In the genomic region with DNA sequence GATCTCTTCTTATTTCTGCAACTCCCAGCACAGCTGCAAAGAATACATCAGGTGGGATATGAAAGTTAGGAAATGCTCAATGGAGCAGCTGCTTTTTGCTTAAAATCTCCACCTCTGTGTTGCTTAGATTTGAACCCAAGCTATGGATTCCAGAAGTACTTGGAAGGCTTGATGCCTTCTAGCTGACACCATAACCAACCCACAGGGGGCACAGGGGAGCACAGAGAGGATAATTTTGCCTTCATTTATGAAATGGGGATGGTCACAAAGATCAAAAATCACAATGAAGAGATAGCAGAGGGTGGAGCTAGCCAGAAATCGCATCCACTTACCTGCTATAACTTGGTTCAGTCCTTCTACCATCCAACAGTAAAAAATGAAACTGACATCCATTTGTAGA, we compare ENCODE assay signal across 14 cellular contexts.
DNase-seq lines count a peak whose midpoint lies in the region; ATAC-seq and TF ChIP-seq lines count a peak whose summit lies in the region.
"Had no signal": no experiment of that assay in that cellular context is flagged by ENCODE, and none has a peak within 500 bp of the region (broad histone marks: within the 10 kb centered on the region; RNA-seq: fewer than 3 reads in every experiment).

No MANE protein-coding gene starts in this region.

- POLR2A ChIA-PET in HCT116 (lab: Charles Lee) = no interaction called here

- H3K4me1 Mint-ChIP-seq in immature natural killer cell = no peaks in the 10 kb centered on the region
- H3K4me1 Mint-ChIP-seq: activated T-helper 17 cell treated with anti-CD3 and anti-CD28 coated beads, Interleukin-2, amount 50 U/mL, for 72 hours; CD8-positive, alpha-beta memory T cell had no signal

- in situ Hi-C loops in astrocyte of the spinal cord (cut with HindIII; ENCODE audit: low sequenced_read_pairs) = no loop called here

- H3K79me2 ChIP-seq in HCT116 (ENCODE audit: insufficient read depth, low read length) = no peaks in the 10 kb centered on the region

- 0 out of 2 replicates have a peak, but pooled peaks have one; percentile 26 for TF ChIP-seq RAD21 in HCT116 (IDR thresholded peaks at IDR 0.05; ENCODE audit: low read depth)

- no peak overlapping the region for H3K27ac Mint-ChIP-seq in immature natural killer cell
- H3K27ac Mint-ChIP-seq: activated T-helper 17 cell treated with anti-CD3 and anti-CD28 coated beads, Interleukin-2, amount 50 U/mL, for 72 hours; CD8-positive, alpha-beta memory T cell had no signal

- RAD21 ChIA-PET in HCT116 (lab: Charles Lee; ENCODE audit: low non-redundant PET in 1 of 2, low total read pairs in 2 of 2, uncharacterized antibody in 2 of 2, unreplicated experiment in 2 of 2) = no interaction called here

- H3K27me3 ChIP-seq in HCT116 (ENCODE audit: insufficient read depth, low read length) (no peaks in the 10 kb centered on the region), kidney epithelial cell (ENCODE audit: control insufficient read depth, insufficient read depth, low read length) (no peaks in the 10 kb centered on the region), MG63 (no peaks in the 10 kb centered on the region)
- H3K27me3 ChIP-seq: right atrium auricular region, stomach had no signal

- intact Hi-C loops in HCT116 (cut with micrococcal nuclease) = no loop called here

- H3K27ac ChIP-seq in C4-2B (no peak overlapping the region), HCT116 (ENCODE audit: low read depth, low read length) (no peak overlapping the region)

- no peak overlapping the region for H3K4me3 Mint-ChIP-seq in immature natural killer cell
- H3K4me3 Mint-ChIP-seq: activated T-helper 17 cell treated with anti-CD3 and anti-CD28 coated beads, Interleukin-2, amount 50 U/mL, for 72 hours; CD8-positive, alpha-beta memory T cell had no signal

- DNase-seq in HCT116 (ENCODE audit: low read depth, low spot score) (no peak), astrocyte of the spinal cord (ENCODE audit: low read depth, low spot score) (no peak), kidney epithelial cell (ENCODE audit: low read depth) (no peak), MG63 (no peak), NOMO-1 (lab: John Stamatoyannopoulos, UW; ENCODE audit: unreplicated experiment in 2 of 2) (no peak), immature natural killer cell (no peak)
- DNase-seq: activated CD4-positive, alpha-beta T cell treated with anti-CD3 and anti-CD28 coated beads for 1 hour; CD8-positive, alpha-beta memory T cell; NCI-H1436; stomach had no signal

- H2AFZ ChIP-seq in HCT116 (ENCODE audit: low read depth, low read length, poor library complexity, severe bottlenecking) = no peak overlapping the region

- ATAC-seq in HCT116 (peak; percentile 73), GM18873 (IDR thresholded peaks at IDR 0.05; ENCODE audit: low FRiP score, unreplicated experiment) (no peak)
- ATAC-seq: activated T-helper 17 cell treated with anti-CD3 and anti-CD28 coated beads, Interleukin-2, amount 50 U/mL, for 72 hours had no signal

- no peak overlapping the region for H3K4me2 ChIP-seq in HCT116 (ENCODE audit: low read length)

- no peaks in the 10 kb centered on the region for H4K20me1 ChIP-seq in HCT116 (ENCODE audit: insufficient read depth)

- H3K4me1 ChIP-seq in HCT116 (ENCODE audit: control insufficient read depth in 1 of 2, insufficient read depth in 2 of 2, low read length in 2 of 2) = no peaks in the 10 kb centered on the region
- H3K4me1 ChIP-seq: right atrium auricular region had no signal

- TF ChIP-seq POLR2A in HCT116 (IDR thresholded peaks at IDR 0.05; ENCODE audit: borderline replicate concordance, extremely low read depth, insufficient read depth, insufficient read length) = no peak

- no peak overlapping the region for H3K4me3 ChIP-seq in HCT116 (replicated peaks in 1 of 2; ENCODE audit: low read depth in 1 of 2, low read length in 2 of 2)
- H3K4me3 ChIP-seq in astrocyte of the spinal cord (ENCODE audit: low read depth, low read length) = no peak overlapping the region
- no peak overlapping the region for H3K4me3 ChIP-seq in kidney epithelial cell (ENCODE audit: low read depth, low read length)
- H3K4me3 ChIP-seq in MG63 = no peak overlapping the region
- H3K4me3 ChIP-seq: right atrium auricular region, stomach had no signal

- H3K36me3 Mint-ChIP-seq in immature natural killer cell = no peaks in the 10 kb centered on the region
- H3K36me3 Mint-ChIP-seq: CD8-positive, alpha-beta memory T cell had no signal

- H3K36me3 ChIP-seq in HCT116 (ENCODE audit: control insufficient read depth in 1 of 2, insufficient read depth in 2 of 2, low read length in 2 of 2) (no peaks in the 10 kb centered on the region), kidney epithelial cell (ENCODE audit: control insufficient read depth, insufficient read depth, low read length) (no peaks in the 10 kb centered on the region), MG63 (peaks cover 57% of the 10 kb centered on the region)

- CTCF ChIA-PET in HCT116 (lab: Charles Lee) = interaction anchor here (0.8 to 1.5 kb wide), 4 partner anchors 11 to 395 kb away, joined by 3 to 6 read pairs (median 4); no protein-coding TSS in a partner anchor

- no peaks in the 10 kb centered on the region for H3K9me2 ChIP-seq in HCT116 (ENCODE audit: insufficient read depth)

- no peaks in the 10 kb centered on the region for H3K9me3 Mint-ChIP-seq in immature natural killer cell
- H3K9me3 Mint-ChIP-seq: activated T-helper 17 cell treated with anti-CD3 and anti-CD28 coated beads, Interleukin-2, amount 50 U/mL, for 72 hours; CD8-positive, alpha-beta memory T cell had no signal

- TF ChIP-seq CTCF in C4-2B (conservative IDR thresholded peaks at IDR 0.05) = peak; percentile 31; the same call in 1 of the 2 replicates
- peak in 2 of 3 experiments; percentile 50 to 59; a peak in 4 of 6 replicates for TF ChIP-seq CTCF in HCT116 (IDR thresholded peaks at IDR 0.05 in 2 of 3, conservative IDR thresholded peaks at IDR 0.05 in 1 of 3; ENCODE audit: borderline replicate concordance in 1 of 3, insufficient read depth in 1 of 3, low read depth in 2 of 3, low read length in 2 of 3)
- TF ChIP-seq CTCF in astrocyte of the spinal cord (IDR thresholded peaks at IDR 0.05; ENCODE audit: low read depth, low read length) = peak; percentile 34
- peak; percentile 24 for TF ChIP-seq CTCF in kidney epithelial cell (IDR thresholded peaks at IDR 0.05; ENCODE audit: insufficient read depth, low read length, poor library complexity, severe bottlenecking)

- H3K9me3 ChIP-seq in HCT116 (ENCODE audit: control insufficient read depth in 1 of 2, insufficient read depth in 1 of 2, low read depth in 1 of 2, low read length in 2 of 2) (no peaks in the 10 kb centered on the region), MG63 (no peaks in the 10 kb centered on the region)
- H3K9me3 ChIP-seq: right atrium auricular region, stomach had no signal

- H3K9ac ChIP-seq in HCT116 (ENCODE audit: low read length) = no peak overlapping the region

- BruUV-seq in HCT116 (replicated peaks; lab: Mats Ljungman, UMichigan) = no TSS peak

- H3K27me3 Mint-ChIP-seq in immature natural killer cell (ENCODE audit: low read depth in 3 of 3) = peaks cover 0 to 4% (median 0%) of the 10 kb centered on the region in 3 donors

TF ChIP-seq in HCT116, 20 proteins besides CTCF, POLR2A, EP300 and RAD21 (continues in another document):
- TF ChIP-seq, protein P1, sequence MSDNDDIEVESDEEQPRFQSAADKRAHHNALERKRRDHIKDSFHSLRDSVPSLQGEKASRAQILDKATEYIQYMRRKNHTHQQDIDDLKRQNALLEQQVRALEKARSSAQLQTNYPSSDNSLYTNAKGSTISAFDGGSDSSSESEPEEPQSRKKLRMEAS (IDR thresholded peaks at IDR 0.05) = no peak
- TF ChIP-seq SRF (IDR thresholded peaks at IDR 0.05; ENCODE audit: low read depth) (no peak), CEBPB (IDR thresholded peaks at IDR 0.05; ENCODE audit: low read depth) (no peak), ELF1 (IDR thresholded peaks at IDR 0.05; ENCODE audit: borderline replicate concordance, low read depth) (no peak), ZNF274 (IDR thresholded peaks at IDR 0.05; ENCODE audit: low read depth, low read length) (no peak), SP1 (IDR thresholded peaks at IDR 0.05; ENCODE audit: low read depth) (no peak), EGR1 (IDR thresholded peaks at IDR 0.05; ENCODE audit: low read depth) (no peak), TCF7L2 (IDR thresholded peaks at IDR 0.05; ENCODE audit: borderline replicate concordance, extremely low read depth, insufficient read depth, insufficient read length) (no peak), EZH2 (IDR thresholded peaks at IDR 0.05) (no peak)
- TF ChIP-seq, protein P2, sequence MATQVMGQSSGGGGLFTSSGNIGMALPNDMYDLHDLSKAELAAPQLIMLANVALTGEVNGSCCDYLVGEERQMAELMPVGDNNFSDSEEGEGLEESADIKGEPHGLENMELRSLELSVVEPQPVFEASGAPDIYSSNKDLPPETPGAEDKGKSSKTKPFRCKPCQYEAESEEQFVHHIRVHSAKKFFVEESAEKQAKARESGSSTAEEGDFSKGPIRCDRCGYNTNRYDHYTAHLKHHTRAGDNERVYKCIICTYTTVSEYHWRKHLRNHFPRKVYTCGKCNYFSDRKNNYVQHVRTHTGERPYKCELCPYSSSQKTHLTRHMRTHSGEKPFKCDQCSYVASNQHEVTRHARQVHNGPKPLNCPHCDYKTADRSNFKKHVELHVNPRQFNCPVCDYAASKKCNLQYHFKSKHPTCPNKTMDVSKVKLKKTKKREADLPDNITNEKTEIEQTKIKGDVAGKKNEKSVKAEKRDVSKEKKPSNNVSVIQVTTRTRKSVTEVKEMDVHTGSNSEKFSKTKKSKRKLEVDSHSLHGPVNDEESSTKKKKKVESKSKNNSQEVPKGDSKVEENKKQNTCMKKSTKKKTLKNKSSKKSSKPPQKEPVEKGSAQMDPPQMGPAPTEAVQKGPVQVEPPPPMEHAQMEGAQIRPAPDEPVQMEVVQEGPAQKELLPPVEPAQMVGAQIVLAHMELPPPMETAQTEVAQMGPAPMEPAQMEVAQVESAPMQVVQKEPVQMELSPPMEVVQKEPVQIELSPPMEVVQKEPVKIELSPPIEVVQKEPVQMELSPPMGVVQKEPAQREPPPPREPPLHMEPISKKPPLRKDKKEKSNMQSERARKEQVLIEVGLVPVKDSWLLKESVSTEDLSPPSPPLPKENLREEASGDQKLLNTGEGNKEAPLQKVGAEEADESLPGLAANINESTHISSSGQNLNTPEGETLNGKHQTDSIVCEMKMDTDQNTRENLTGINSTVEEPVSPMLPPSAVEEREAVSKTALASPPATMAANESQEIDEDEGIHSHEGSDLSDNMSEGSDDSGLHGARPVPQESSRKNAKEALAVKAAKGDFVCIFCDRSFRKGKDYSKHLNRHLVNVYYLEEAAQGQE (IDR thresholded peaks at IDR 0.05; ENCODE audit: low read depth) = no peak
